ENCODE assay signal across 9 cellular contexts in genomic region chr7:102592477-102593017, GRCh38. TPM values are rescaled to one million over a fixed set of nuclear protein-coding genes. Genes with fewer than 3 reads are reported as not detected.
DNase-seq lines count a peak whose midpoint lies in the region; ATAC-seq and TF ChIP-seq lines count a peak whose summit lies in the region.
"Not testable (repeated sequence)": the region's sequence is repeated elsewhere in the genome, so short reads cannot be mapped to it uniquely, and the experiment has no call there.
"Had no signal": no experiment of that assay in that cellular context is flagged by ENCODE, and none has a peak within 500 bp of the region (broad histone marks: within the 10 kb centered on the region; RNA-seq: fewer than 3 reads in every experiment).

No MANE protein-coding gene starts in this region.

- H3K9me3 ChIP-seq in prostate gland; aorta (ENCODE audit: control insufficient read depth, low read length): not testable (repeated sequence)

- TF ChIP-seq CTCF in prostate gland (IDR thresholded peaks at IDR 0.05), result not testable (repeated sequence)

- 33% methylated on average over 10 of the region's 26 CpGs for WGBS in prostate gland
- 39 to 53% methylated on average over 6 of the region's 26 CpGs for WGBS in aorta, 2 donors

- not testable (repeated sequence) for H3K27me3 ChIP-seq in prostate gland (replicated peaks; ENCODE audit: insufficient read depth); aorta (ENCODE audit: control insufficient read depth in 1 of 2, insufficient read depth in 2 of 2, low read length in 1 of 2)

- not testable (repeated sequence) for H3K4me3 ChIP-seq in prostate gland; aorta (ENCODE audit: low read length in 2 of 2)

- H3K4me1 ChIP-seq in prostate gland (replicated peaks); aorta (ENCODE audit: control insufficient read depth in 1 of 2, insufficient read depth in 2 of 2, low read length in 2 of 2): not testable (repeated sequence)

- intact Hi-C loops in left cardiac atrium (cut with DNase I); prostate gland (cut with DNase I); aorta (cut with DNase I): not testable (repeated sequence)

- H3K27ac ChIP-seq in prostate gland; aorta (ENCODE audit: low read depth in 1 of 2, low read length in 2 of 2): not testable (repeated sequence)

- peak; percentile 65 for ATAC-seq in GM18909 (IDR thresholded peaks at IDR 0.05; ENCODE audit: poor library complexity, unreplicated experiment)
- ATAC-seq in GM21786 (IDR thresholded peaks at IDR 0.05; ENCODE audit: unreplicated experiment), result peak; percentile 50
- peak; percentile 52 for ATAC-seq in HG03108 (IDR thresholded peaks at IDR 0.05; ENCODE audit: unreplicated experiment)
- peak; percentile 87 to 92 for ATAC-seq in left cardiac atrium
- peak; percentile 84 for ATAC-seq in aorta (ENCODE audit: low FRiP score)

- H3K36me3 ChIP-seq in prostate gland; aorta (ENCODE audit: control insufficient read depth in 1 of 2, insufficient read depth in 2 of 2, low read length in 1 of 2): not testable (repeated sequence)

- not testable (repeated sequence) for TF ChIP-seq POLR2A in prostate gland (IDR thresholded peaks at IDR 0.05)

- peak; percentile 43 for DNase-seq in T-helper 22 cell (ENCODE audit: low read depth)
- DNase-seq in activated effector memory CD4-positive, alpha-beta T cell treated with anti-CD3 and anti-CD28 coated beads, Interleukin-2, amount 50 U/mL, for 16 hours, result peak; percentile 77
- DNase-seq in left cardiac atrium, result peak; percentile 35
- peak; percentile 5 for DNase-seq in prostate gland (ENCODE audit: low spot score)
- peak; percentile 51 to 55 for DNase-seq in aorta

RNA-seq across cellular contexts. Expression of gene POLR2J3, which starts 20.2 kb away (rescaled TPM):
- 10 to 100 TPM in 1 of 2 donors, 1 to 10 TPM in 1; 9.2 to 14.6 TPM for total RNA-seq in left cardiac atrium
- total RNA-seq in prostate gland, result 10 to 100 TPM; 11.5 to 16.6 TPM
- total RNA-seq in aorta, result 10 to 100 TPM; 27.5 to 69.9 TPM
- 10 to 100 TPM; 35.4 to 64.7 TPM for polyA plus RNA-seq in aorta

RNA-seq across cellular contexts. Expression of gene RASA4, which starts 24.0 kb away (rescaled TPM):
- total RNA-seq in left cardiac atrium (10 to 100 TPM; 16.2 to 33.5 TPM), prostate gland (10 to 100 TPM; 10.5 to 59.6 TPM), aorta (100 to 1,000 TPM; 133 to 354 TPM)
- polyA plus RNA-seq in aorta, result 10 to 100 TPM; 19.2 to 62.0 TPM

RNA-seq across cellular contexts. Expression of gene SPDYE2, which starts 41.5 kb away (rescaled TPM):
- total RNA-seq in left cardiac atrium, result not detected
- total RNA-seq in prostate gland, result 1 to 10 TPM in 1 of 2 donors, not detected in 1; 1.8 TPM
- total RNA-seq in aorta, result not detected
- not detected for polyA plus RNA-seq in aorta
- total RNA-seq: endothelial cell of umbilical vein had no signal
- polyA plus RNA-seq: endothelial cell of umbilical vein had no signal

RNA-seq across cellular contexts. Expression of gene UPK3BL2, which starts 49.1 kb away (rescaled TPM):
- total RNA-seq in left cardiac atrium, result 1 to 10 TPM; 2.9 to 3.1 TPM
- total RNA-seq in prostate gland, result 10 to 100 TPM in 1 of 2 donors, 1 to 10 TPM in 1; 9.9 to 33.5 TPM
- total RNA-seq in aorta, result 10 to 100 TPM; 19.5 to 41.7 TPM
- polyA plus RNA-seq in aorta, result 10 to 100 TPM in 1 of 2 donors, 1 to 10 TPM in 1; 4.0 to 27.5 TPM

RNA-seq across cellular contexts. Expression of gene UPK3BL1, which starts 50.0 kb away (rescaled TPM):
- total RNA-seq in left cardiac atrium (10 to 100 TPM in 1 of 2 donors, 1 to 10 TPM in 1; 8.3 to 19.2 TPM), prostate gland (100 to 1,000 TPM in 1 of 2 donors, 10 to 100 TPM in 1; 63.2 to 125 TPM), aorta (10 to 100 TPM in 1 of 2 donors, 1 to 10 TPM in 1; 7.5 to 28.4 TPM)
- polyA plus RNA-seq in aorta, result 100 to 1,000 TPM in 1 of 2 donors, 10 to 100 TPM in 1; 21.0 to 142 TPM

Comparison
In these comparisons a context has a peak if more than half of its experiments do, and no peak if none do; other contexts are left out.
1. DNase-seq: peak in every context shown above with its lines; median percentile 77 in activated effector memory CD4-positive, alpha-beta T cell treated with anti-CD3 and anti-CD28 coated beads, Interleukin-2, amount 50 U/mL, for 16 hours; 53 in aorta; 43 in T-helper 22 cell; 35 in left cardiac atrium; 5 in prostate gland.